ENCODE assay signal across 1 cellular context in the genomic region with DNA sequence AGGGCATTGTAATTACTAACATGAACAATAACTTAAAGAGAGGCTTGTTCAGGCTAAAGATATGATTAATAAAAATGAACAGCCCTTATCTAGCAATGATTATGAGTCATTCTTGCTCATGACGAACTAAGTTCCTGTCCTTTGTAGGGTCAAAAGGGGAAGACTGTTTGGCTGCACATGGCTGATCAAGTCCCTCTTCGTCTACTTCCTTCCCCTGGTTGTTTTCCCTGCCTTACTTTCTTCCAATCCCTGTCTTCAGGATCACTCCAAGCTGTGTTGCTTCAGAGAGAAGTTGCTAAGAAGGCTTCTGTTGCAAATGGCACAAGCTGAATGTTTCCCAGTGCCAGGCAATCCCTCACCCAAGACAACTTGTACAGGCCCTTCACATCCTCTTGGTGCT.
TF ChIP-seq lines count a peak whose summit lies in the region.

No MANE protein-coding gene starts in this region.

TF ChIP-seq in HCT116, 20 proteins besides CTCF, POLR2A, EP300 and RAD21 (continued from another document):
- TF ChIP-seq, protein P1, sequence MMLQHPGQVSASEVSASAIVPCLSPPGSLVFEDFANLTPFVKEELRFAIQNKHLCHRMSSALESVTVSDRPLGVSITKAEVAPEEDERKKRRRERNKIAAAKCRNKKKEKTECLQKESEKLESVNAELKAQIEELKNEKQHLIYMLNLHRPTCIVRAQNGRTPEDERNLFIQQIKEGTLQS (IDR thresholded peaks at IDR 0.05) = no peak
- TF ChIP-seq POLR2AphosphoS5 (IDR thresholded peaks at IDR 0.05; ENCODE audit: low read depth, low read length) (peak; percentile 53), SP1 (IDR thresholded peaks at IDR 0.05; ENCODE audit: low read depth) (peak; percentile 98), ZNF274 (IDR thresholded peaks at IDR 0.05; ENCODE audit: low read depth, low read length) (no peak), ELF1 (IDR thresholded peaks at IDR 0.05; ENCODE audit: borderline replicate concordance, low read depth) (no peak), EZH2phosphoT487 (IDR thresholded peaks at IDR 0.05; ENCODE audit: borderline replicate concordance) (no peak), JUND (IDR thresholded peaks at IDR 0.05) (peak; percentile 92), FOSL1 (IDR thresholded peaks at IDR 0.05; ENCODE audit: low read depth) (peak; percentile 93), SRF (IDR thresholded peaks at IDR 0.05; ENCODE audit: low read depth) (peak; percentile 85), CBX3 (IDR thresholded peaks at IDR 0.05; ENCODE audit: low read depth) (peak; percentile 97), SIN3A (IDR thresholded peaks at IDR 0.05; ENCODE audit: low read depth) (0 out of 2 replicates have a peak, but pooled peaks have one; percentile 40), EGR1 (IDR thresholded peaks at IDR 0.05; ENCODE audit: low read depth) (no peak)
- TF ChIP-seq, protein P2, sequence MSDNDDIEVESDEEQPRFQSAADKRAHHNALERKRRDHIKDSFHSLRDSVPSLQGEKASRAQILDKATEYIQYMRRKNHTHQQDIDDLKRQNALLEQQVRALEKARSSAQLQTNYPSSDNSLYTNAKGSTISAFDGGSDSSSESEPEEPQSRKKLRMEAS (IDR thresholded peaks at IDR 0.05) = peak; percentile 96
